In genomic region chr7:86375602-86376001, GRCh38 we compare ENCODE assay signal across 7 cellular contexts.
A peak's percentile ranks its signal among the peaks of the same experiment; 100 is the strongest.
DNase-seq lines count a peak whose midpoint lies in the region; ATAC-seq, FAIRE-seq and TF ChIP-seq lines count a peak whose summit lies in the region.
"Not testable (repeated sequence)": the region's sequence is repeated elsewhere in the genome, so short reads cannot be mapped to it uniquely, and the experiment has no call there.

No MANE protein-coding gene starts in this region.

- not testable (repeated sequence) for TF ChIP-seq RAD21 in SK-N-SH (IDR thresholded peaks at IDR 0.05; ENCODE audit: low read length)

- H3K36me3 ChIP-seq in SK-N-SH (replicated peaks in 1 of 2; ENCODE audit: control insufficient read depth in 1 of 2, insufficient read depth in 2 of 2, low read length in 1 of 2); kidney (ENCODE audit: control insufficient read depth in 1 of 2, insufficient read depth in 2 of 2, low read length in 2 of 2): not testable (repeated sequence)

- CTCF ChIA-PET in SK-N-SH (lab: Yijun Ruan, JAX), result not testable (repeated sequence)

- not testable (repeated sequence) for H3K9me2 ChIP-seq in SK-N-SH

- DNase-seq in SK-N-SH, result not testable (repeated sequence)
- DNase-seq in chondrocyte (ENCODE audit: low spot score), result peak; percentile 27
- DNase-seq in Right ventricle myocardium inferior (ENCODE audit: missing footprints), result peak; percentile 14
- peak; percentile 32 for DNase-seq in Right ventricle myocardium superior
- peak; percentile 17 for DNase-seq in left ventricle myocardium superior
- peak; percentile 43 for DNase-seq in kidney
- peak; percentile 70 for DNase-seq in posterior vena cava (ENCODE audit: low spot score)

- H3K79me2 ChIP-seq in SK-N-SH (ENCODE audit: insufficient read depth), result not testable (repeated sequence)

- not testable (repeated sequence) for TF ChIP-seq EP300 in SK-N-SH (IDR thresholded peaks at IDR 0.05; ENCODE audit: borderline replicate concordance in 1 of 2, low read depth in 1 of 2, low read length in 1 of 2)

- peaks cover 31% of the 10 kb centered on the region for H3K9me3 Mint-ChIP-seq in chondrocyte (ENCODE audit: low read depth)

- not testable (repeated sequence) for H3K27ac ChIP-seq in SK-N-SH (ENCODE audit: low read depth in 2 of 2, low read length in 1 of 2); kidney (ENCODE audit: low read depth in 2 of 2, low read length in 2 of 2)

- POLR2A ChIA-PET in SK-N-SH (lab: Yijun Ruan, JAX), result not testable (repeated sequence)

- not testable (repeated sequence) for H4K20me1 ChIP-seq in SK-N-SH (ENCODE audit: insufficient read depth)

- not testable (repeated sequence) for H3K4me1 Mint-ChIP-seq in chondrocyte (ENCODE audit: low read depth)

- H3K27me3 ChIP-seq in SK-N-SH (ENCODE audit: insufficient read depth), result not testable (repeated sequence)

- 0 out of 2 replicates have a peak overlapping the region, but pooled peaks have one; percentile 10 for H2AFZ ChIP-seq in SK-N-SH (ENCODE audit: low read depth)

- H3F3A ChIP-seq in SK-N-SH (replicated peaks; ENCODE audit: insufficient read depth), result not testable (repeated sequence)

- 21% methylated on average over 10 of the region's 10 CpGs for WGBS in SK-N-SH (ENCODE audit: low lambda C conversion rate)

- H3K4me2 ChIP-seq in SK-N-SH, result not testable (repeated sequence)

- ATAC-seq in Right ventricle myocardium inferior; Right ventricle myocardium superior (ENCODE audit: poor library complexity); left ventricle myocardium superior: not testable (repeated sequence)

- H3K9ac ChIP-seq in SK-N-SH; kidney (ENCODE audit: low read length in 2 of 2): not testable (repeated sequence)

- not testable (repeated sequence) for H3K9me3 ChIP-seq in SK-N-SH; kidney (ENCODE audit: control insufficient read depth in 1 of 2, low read length in 2 of 2)

- not testable (repeated sequence) for H3K27ac Mint-ChIP-seq in chondrocyte (ENCODE audit: unreplicated experiment)

- H3K4me1 ChIP-seq in SK-N-SH (ENCODE audit: control insufficient read depth in 1 of 2, insufficient read depth in 2 of 2, low read depth in 1 of 2, low read length in 1 of 2); kidney (ENCODE audit: control insufficient read depth in 1 of 2, insufficient read depth in 1 of 2, low read depth in 1 of 2, low read length in 2 of 2): not testable (repeated sequence)

- intact Hi-C loops in Right ventricle myocardium inferior (cut with DNase I); Right ventricle myocardium superior (cut with DNase I); left ventricle myocardium superior (cut with micrococcal nuclease); kidney (cut with DNase I); posterior vena cava (cut with DNase I): not testable (repeated sequence)

- not testable (repeated sequence) for TF ChIP-seq CTCF in SK-N-SH (IDR thresholded peaks at IDR 0.05); chondrocyte (IDR thresholded peaks at IDR 0.05); kidney (IDR thresholded peaks at IDR 0.05; ENCODE audit: borderline replicate concordance, extremely low read depth, insufficient read depth)

- not testable (repeated sequence) for FAIRE-seq in kidney (lab: Jason Lieb, UNC)

- H3K4me3 ChIP-seq in SK-N-SH (ENCODE audit: low read depth in 2 of 2, low read length in 1 of 2); kidney (ENCODE audit: low read length in 2 of 2): not testable (repeated sequence)

- not testable (repeated sequence) for H3K4me3 Mint-ChIP-seq in chondrocyte (ENCODE audit: unreplicated experiment)

- H3K27me3 Mint-ChIP-seq in chondrocyte (ENCODE audit: low read depth), result not testable (repeated sequence)

- H3K36me3 Mint-ChIP-seq in chondrocyte (ENCODE audit: low read depth), result not testable (repeated sequence)
